8 cellular contexts compared by ENCODE assay signal in the genomic region with DNA sequence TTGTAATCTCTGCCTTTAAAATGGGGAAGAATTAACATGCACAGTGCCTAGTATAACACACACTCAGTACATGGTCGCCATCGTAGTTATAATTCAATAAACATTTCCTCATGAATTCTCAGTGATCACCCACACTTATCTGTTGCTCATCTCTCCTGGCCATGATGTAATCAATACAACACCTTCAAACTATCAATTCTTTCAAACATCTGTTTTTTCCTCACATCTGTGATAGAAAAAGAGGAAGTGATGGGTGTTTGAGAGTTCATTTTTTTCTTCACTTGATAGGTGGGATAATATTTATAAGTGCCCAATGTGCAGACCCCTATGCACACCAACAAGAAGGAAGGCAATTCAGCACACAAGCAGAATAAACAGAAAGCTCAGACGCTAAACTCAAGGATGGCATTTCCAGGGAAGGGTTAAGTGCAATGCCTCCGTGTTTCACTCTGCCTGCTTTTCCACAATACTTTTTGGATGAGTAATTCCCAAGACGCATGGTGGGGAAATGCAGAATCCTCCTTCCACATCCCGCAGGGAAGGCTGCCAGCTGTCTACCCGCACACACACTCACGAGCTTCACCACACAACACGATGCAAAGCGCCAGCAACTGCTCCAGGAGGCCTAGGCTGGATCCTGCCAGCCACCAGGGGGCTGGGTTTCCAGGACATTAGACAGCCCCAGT.
A peak's percentile ranks its signal among the peaks of the same experiment; 100 is the strongest.
DNase-seq lines count a peak whose midpoint lies in the region; ATAC-seq lines count a peak whose summit lies in the region.

No MANE protein-coding gene starts in this region.

- ATAC-seq in GM18498 (IDR thresholded peaks at IDR 0.05; ENCODE audit: unreplicated experiment) (no peak), GM19328 (IDR thresholded peaks at IDR 0.05; ENCODE audit: unreplicated experiment) (no peak)

- peak; percentile 15 to 65 for DNase-seq in NCI-H526 (lab: John Stamatoyannopoulos, UW)
- no peak for DNase-seq in NCI-H526 treated with DMSO at 0.1 percent for 48 hours (lab: John Stamatoyannopoulos, UW)
- DNase-seq in T1000 (lab: John Stamatoyannopoulos, UW), result peak; percentile 90
- DNase-seq in glomerular visceral epithelial cell (ENCODE audit: extremely low spot score), result peak; percentile 98
- DNase-seq in renal cortical epithelial cell (ENCODE audit: low read depth), result peak; percentile 95
- DNase-seq in DMS153 (lab: John Stamatoyannopoulos, UW), result no peak

Comparison
In these comparisons a context has a peak if more than half of its experiments do, and no peak if none do; other contexts are left out.
1. DNase-seq: peak in NCI-H526 (2 of 2), T1000 (single experiment), glomerular visceral epithelial cell (single experiment) and renal cortical epithelial cell (single experiment); none in NCI-H526 treated with DMSO at 0.1 percent for 48 hours (single experiment) and DMS153 (single experiment).